15 cellular contexts compared by ENCODE assay signal in genomic region chr10:95181731-95182130, GRCh38. TPM values are rescaled to one million over a fixed set of nuclear protein-coding genes. Genes with fewer than 3 reads are reported as not detected.
A peak's percentile ranks its signal among the peaks of the same experiment; 100 is the strongest.
DNase-seq lines count a peak whose midpoint lies in the region; ATAC-seq, FAIRE-seq and TF ChIP-seq lines count a peak whose summit lies in the region.
"Had no signal": no experiment of that assay in that cellular context is flagged by ENCODE, and none has a peak within 500 bp of the region (broad histone marks: within the 10 kb centered on the region; RNA-seq: fewer than 3 reads in every experiment).

No MANE protein-coding gene starts in this region.

- no peak for TF ChIP-seq CTCF in VCaP (conservative IDR thresholded peaks at IDR 0.05)

- peak overlapping the region; percentile 39 for H3K27ac ChIP-seq in VCaP
- H3K27ac ChIP-seq: right atrium auricular region, thyroid gland had no signal

- peak; percentile 26 for FAIRE-seq in GM18507 (lab: Jason Lieb, UNC)

- no peak for DNase-seq in GM18507 (ENCODE audit: extremely low spot score, insufficient read length, low read depth)
- DNase-seq in glomerular endothelial cell (ENCODE audit: extremely low read depth, low read depth, low spot score) = peak; percentile 45
- peak; percentile 29 for DNase-seq in pulmonary artery endothelial cell (ENCODE audit: low read depth, low spot score)
- no peak for DNase-seq in Right ventricle myocardium superior
- no peak for DNase-seq in NCI-H2107 (lab: John Stamatoyannopoulos, UW)
- no peak for DNase-seq in activated CD4-positive, alpha-beta T cell treated with anti-CD3 and anti-CD28 coated beads for 1 hour
- DNase-seq: CD4-positive, alpha-beta T cell; effector CD8-positive, alpha-beta T cell; GF-D8; natural killer cell; stimulated activated CD4-positive, alpha-beta T cell treated with anti-CD3 and anti-CD28 coated beads, Interleukin-1b, Interleukin-23, amount 100 ng/mL, for 48 hours; thyroid gland had no signal

- ATAC-seq in Right ventricle myocardium superior (ENCODE audit: poor library complexity) (no peak), GM18868 (IDR thresholded peaks at IDR 0.05; ENCODE audit: unreplicated experiment) (no peak)
- ATAC-seq: natural killer cell had no signal

- intact Hi-C loops in Right ventricle myocardium superior (cut with DNase I) = no loop called here

RNA-seq across cellular contexts. Expression of gene ACSM6, which starts 12.3 kb away (rescaled TPM):
- total RNA-seq in glomerular endothelial cell (not detected in 2 replicates), pulmonary artery endothelial cell (not detected in 2 replicates), Right ventricle myocardium superior (not detected)
- total RNA-seq: CD4-positive, alpha-beta T cell; natural killer cell; right atrium auricular region had no signal

Comparison
In these comparisons a context has a peak if more than half of its experiments do, and no peak if none do; other contexts are left out.
1. DNase-seq: peak in glomerular endothelial cell (single experiment) and pulmonary artery endothelial cell (single experiment); none in GM18507 (single experiment), Right ventricle myocardium superior (single experiment), NCI-H2107 (single experiment) and activated CD4-positive, alpha-beta T cell treated with anti-CD3 and anti-CD28 coated beads for 1 hour (single experiment).